7 cellular contexts compared by ENCODE assay signal in the genomic region with DNA sequence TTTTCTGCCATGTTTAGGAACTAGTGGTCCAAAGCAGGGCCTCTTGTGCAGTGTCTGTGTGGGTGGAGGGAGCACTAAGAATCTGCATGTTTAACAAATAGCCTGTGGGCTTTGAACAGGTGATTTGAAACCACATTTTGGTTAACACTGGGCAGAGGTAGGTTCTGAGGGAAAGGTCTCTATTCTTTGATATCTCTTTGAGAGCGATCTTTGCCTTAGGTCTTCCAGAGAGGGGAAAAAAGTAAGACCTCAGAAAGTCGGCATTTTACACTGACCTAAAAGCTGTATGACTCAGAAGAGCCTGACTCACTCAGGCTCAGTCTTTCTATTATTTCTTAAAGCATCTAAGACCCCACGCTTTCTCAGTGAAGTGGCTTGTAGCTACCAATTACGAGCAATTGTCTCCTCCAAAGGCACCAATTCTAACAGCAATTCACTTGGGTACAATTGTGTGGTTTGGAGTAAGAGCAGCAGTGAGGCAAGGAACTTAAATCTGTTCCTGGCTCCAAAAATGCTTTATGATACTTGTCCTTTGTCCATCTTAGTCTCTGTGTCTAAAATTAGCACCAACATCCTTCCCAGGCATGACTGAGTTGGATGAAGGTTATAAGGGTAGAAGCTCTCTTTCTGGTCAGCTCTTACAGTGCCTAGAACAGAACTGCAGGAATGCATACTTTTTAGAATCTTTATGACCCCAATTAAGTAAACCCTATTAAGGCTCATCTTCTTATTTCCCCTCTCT. TPM values are rescaled to one million over a fixed set of nuclear protein-coding genes. Genes with fewer than 3 reads are reported as not detected.
DNase-seq lines count a peak whose midpoint lies in the region; ATAC-seq and TF ChIP-seq lines count a peak whose summit lies in the region.
"Had no signal": no experiment of that assay in that cellular context is flagged by ENCODE, and none has a peak within 500 bp of the region (broad histone marks: within the 10 kb centered on the region; RNA-seq: fewer than 3 reads in every experiment).

No MANE protein-coding gene starts in this region.

- no peak for DNase-seq in CD4-positive, alpha-beta T cell
- peak; percentile 24 to 27 for DNase-seq in activated T-cell treated with anti-CD3 and anti-CD28 coated beads, Interleukin-2, amount 50 U/mL, for 72 hours
- DNase-seq in body of pancreas, result no peak
- DNase-seq in NOMO-1 treated with dmso at 0.1 percent for 144 hours (lab: John Stamatoyannopoulos, UW; ENCODE audit: unreplicated experiment), result no peak
- no peak for DNase-seq in GM13977 (ENCODE audit: low spot score)
- DNase-seq: NCI-H1105 treated with DMSO at 0.1 percent for 48 hours had no signal

- in situ Hi-C loops in GM13977 (cut with MboI; ENCODE audit: low pct_unique_long_range_greater_than_20kb, low sequenced_read_pairs, unreplicated experiment), result no loop called here

- H3K27ac Mint-ChIP-seq in CD4-positive, alpha-beta T cell, result peak overlapping the region; percentile 65
- H3K27ac Mint-ChIP-seq in activated T-cell treated with anti-CD3 and anti-CD28 coated beads, Interleukin-2, amount 50 U/mL, for 72 hours, result peak overlapping the region; percentile 12

- intact Hi-C loops in CD4-positive, alpha-beta T cell (cut with DNase I, micrococcal nuclease), result no loop called here
- intact Hi-C loops in body of pancreas (cut with DNase I), result no loop called here

- TF ChIP-seq RAD21 in liver (IDR thresholded peaks at IDR 0.05), result no peak

- H3K27me3 Mint-ChIP-seq in CD4-positive, alpha-beta T cell, result no peaks in the 10 kb centered on the region
- H3K27me3 Mint-ChIP-seq in activated T-cell treated with anti-CD3 and anti-CD28 coated beads, Interleukin-2, amount 50 U/mL, for 72 hours (ENCODE audit: low read depth), result no peaks in the 10 kb centered on the region

- no peak overlapping the region for H3K27ac ChIP-seq in CD4-positive, alpha-beta T cell (ENCODE audit: low read depth, low read length)
- peak overlapping the region in 1 of 2 donors; percentile 29 for H3K27ac ChIP-seq in liver (ENCODE audit: low read depth in 1 of 2, low read length in 2 of 2)
- no peak overlapping the region for H3K27ac ChIP-seq in body of pancreas

- no peaks in the 10 kb centered on the region for H3K9me3 Mint-ChIP-seq in CD4-positive, alpha-beta T cell
- H3K9me3 Mint-ChIP-seq in activated T-cell treated with anti-CD3 and anti-CD28 coated beads, Interleukin-2, amount 50 U/mL, for 72 hours, result no peaks in the 10 kb centered on the region

- H3K9me3 ChIP-seq in CD4-positive, alpha-beta T cell (ENCODE audit: control insufficient read depth, low read length), result no peaks in the 10 kb centered on the region
- no peaks in the 10 kb centered on the region for H3K9me3 ChIP-seq in liver (ENCODE audit: control insufficient read depth in 4 of 4, low read length in 3 of 4)
- no peaks in the 10 kb centered on the region for H3K9me3 ChIP-seq in body of pancreas

- H3K4me1 ChIP-seq in liver (ENCODE audit: control insufficient read depth in 4 of 4, insufficient read depth in 4 of 4, low read length in 3 of 4) (no peaks in the 10 kb centered on the region), body of pancreas (no peaks in the 10 kb centered on the region)

- no peak overlapping the region for H3K4me3 ChIP-seq in liver (ENCODE audit: low read depth in 1 of 3, low read length in 3 of 3)
- H3K4me3 ChIP-seq in body of pancreas, result no peak overlapping the region

- CTCF ChIA-PET in CD4-positive, alpha-beta T cell (lab: Charles Lee), result interaction anchor here (0.9 to 1.5 kb wide), 2 partner anchors 11 to 106 kb away, joined by 3 read pairs; no protein-coding TSS in a partner anchor

- H3K4me3 Mint-ChIP-seq in CD4-positive, alpha-beta T cell, result no peak overlapping the region
- H3K4me3 Mint-ChIP-seq in activated T-cell treated with anti-CD3 and anti-CD28 coated beads, Interleukin-2, amount 50 U/mL, for 72 hours, result peak overlapping the region; percentile 8 to 22

- no peak for ATAC-seq in CD4-positive, alpha-beta T cell (ENCODE audit: poor library complexity)
- peak; percentile 91 to 93 for ATAC-seq in activated T-cell treated with anti-CD3 and anti-CD28 coated beads, Interleukin-2, amount 50 U/mL, for 72 hours (replicated peaks in 1 of 2)
- ATAC-seq in body of pancreas, result no peak

- no peaks in the 10 kb centered on the region for H3K27me3 ChIP-seq in CD4-positive, alpha-beta T cell (ENCODE audit: control insufficient read depth, insufficient read depth, low read length)
- H3K27me3 ChIP-seq in liver (ENCODE audit: control insufficient read depth in 4 of 4, insufficient read depth in 4 of 4, low read length in 3 of 4) (no peaks in the 10 kb centered on the region), body of pancreas (no peaks in the 10 kb centered on the region)

- no peak for TF ChIP-seq CTCF in CD4-positive, alpha-beta T cell (IDR thresholded peaks at IDR 0.05)
- TF ChIP-seq CTCF in liver (IDR thresholded peaks at IDR 0.05; ENCODE audit: low read depth, low read length, missing input control), result no peak
- TF ChIP-seq CTCF in body of pancreas (IDR thresholded peaks at IDR 0.05), result no peak
- no peak for TF ChIP-seq CTCF in GM13977 (IDR thresholded peaks at IDR 0.05; ENCODE audit: extremely low read depth, insufficient read depth, missing control alignments)

- POLR2A ChIA-PET in CD4-positive, alpha-beta T cell (lab: Charles Lee), result interaction anchor here (0.5 kb wide), 1 partner anchor 78 kb away, joined by 4 read pairs; no protein-coding TSS in a partner anchor

- WGBS in liver, result 80% methylated on average over 4 of the region's 4 CpGs
- 75 to 77% methylated on average over 4 of the region's 4 CpGs for WGBS in body of pancreas, 2 donors

- H3K36me3 Mint-ChIP-seq in CD4-positive, alpha-beta T cell (ENCODE audit: low read depth), result peaks cover 96% of the 10 kb centered on the region
- peaks cover 1 to 31% of the 10 kb centered on the region in 2 donors for H3K36me3 Mint-ChIP-seq in activated T-cell treated with anti-CD3 and anti-CD28 coated beads, Interleukin-2, amount 50 U/mL, for 72 hours (ENCODE audit: insufficient read depth in 2 of 2)

- H3K9ac ChIP-seq in liver (ENCODE audit: low read depth in 1 of 2, low read length in 2 of 2), result no peak overlapping the region

- H3K36me3 ChIP-seq in liver (ENCODE audit: control insufficient read depth in 4 of 4, insufficient read depth in 3 of 4, low read depth in 1 of 4, low read length in 3 of 4) (peaks cover 5 to 66% (median 46%) of the 10 kb centered on the region in 4 donors), body of pancreas (replicated peaks in 1 of 2; ENCODE audit: insufficient read depth in 1 of 2, low read depth in 2 of 2) (peaks cover 0 to 9% of the 10 kb centered on the region in 2 donors)

- H3K4me1 Mint-ChIP-seq in CD4-positive, alpha-beta T cell (ENCODE audit: low read depth), result peaks cover 29% of the 10 kb centered on the region
- peaks cover 39% of the 10 kb centered on the region for H3K4me1 Mint-ChIP-seq in activated T-cell treated with anti-CD3 and anti-CD28 coated beads, Interleukin-2, amount 50 U/mL, for 72 hours (ENCODE audit: low read depth)

- TF ChIP-seq POLR2A in body of pancreas (IDR thresholded peaks at IDR 0.05), result no peak

TF ChIP-seq in liver, 16 proteins besides CTCF, POLR2A, EP300 and RAD21 (continues in another document):
- TF ChIP-seq, protein P1, sequence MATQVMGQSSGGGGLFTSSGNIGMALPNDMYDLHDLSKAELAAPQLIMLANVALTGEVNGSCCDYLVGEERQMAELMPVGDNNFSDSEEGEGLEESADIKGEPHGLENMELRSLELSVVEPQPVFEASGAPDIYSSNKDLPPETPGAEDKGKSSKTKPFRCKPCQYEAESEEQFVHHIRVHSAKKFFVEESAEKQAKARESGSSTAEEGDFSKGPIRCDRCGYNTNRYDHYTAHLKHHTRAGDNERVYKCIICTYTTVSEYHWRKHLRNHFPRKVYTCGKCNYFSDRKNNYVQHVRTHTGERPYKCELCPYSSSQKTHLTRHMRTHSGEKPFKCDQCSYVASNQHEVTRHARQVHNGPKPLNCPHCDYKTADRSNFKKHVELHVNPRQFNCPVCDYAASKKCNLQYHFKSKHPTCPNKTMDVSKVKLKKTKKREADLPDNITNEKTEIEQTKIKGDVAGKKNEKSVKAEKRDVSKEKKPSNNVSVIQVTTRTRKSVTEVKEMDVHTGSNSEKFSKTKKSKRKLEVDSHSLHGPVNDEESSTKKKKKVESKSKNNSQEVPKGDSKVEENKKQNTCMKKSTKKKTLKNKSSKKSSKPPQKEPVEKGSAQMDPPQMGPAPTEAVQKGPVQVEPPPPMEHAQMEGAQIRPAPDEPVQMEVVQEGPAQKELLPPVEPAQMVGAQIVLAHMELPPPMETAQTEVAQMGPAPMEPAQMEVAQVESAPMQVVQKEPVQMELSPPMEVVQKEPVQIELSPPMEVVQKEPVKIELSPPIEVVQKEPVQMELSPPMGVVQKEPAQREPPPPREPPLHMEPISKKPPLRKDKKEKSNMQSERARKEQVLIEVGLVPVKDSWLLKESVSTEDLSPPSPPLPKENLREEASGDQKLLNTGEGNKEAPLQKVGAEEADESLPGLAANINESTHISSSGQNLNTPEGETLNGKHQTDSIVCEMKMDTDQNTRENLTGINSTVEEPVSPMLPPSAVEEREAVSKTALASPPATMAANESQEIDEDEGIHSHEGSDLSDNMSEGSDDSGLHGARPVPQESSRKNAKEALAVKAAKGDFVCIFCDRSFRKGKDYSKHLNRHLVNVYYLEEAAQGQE (IDR thresholded peaks at IDR 0.05), result no peak

RNA-seq across cellular contexts. Expression of a gene that starts 8.8 kb away (rescaled TPM):
- total RNA-seq in CD4-positive, alpha-beta T cell, result 10 to 100 TPM; 21.0 to 24.2 TPM
- 10 to 100 TPM; 50.3 to 68.5 TPM for total RNA-seq in activated T-cell treated with anti-CD3 and anti-CD28 coated beads, Interleukin-2, amount 50 U/mL, for 72 hours
- total RNA-seq in liver, result 10 to 100 TPM; 16.2 to 22.0 TPM
- 10 to 100 TPM; 18.5 to 23.6 TPM for polyA plus RNA-seq in liver
- 10 to 100 TPM; 12.9 to 17.1 TPM for total RNA-seq in body of pancreas

RNA-seq across cellular contexts. Expression of a gene that starts 39.7 kb away (rescaled TPM):
- 10 to 100 TPM; 13.2 to 14.4 TPM for total RNA-seq in CD4-positive, alpha-beta T cell
- 10 to 100 TPM; 16.9 to 19.3 TPM for total RNA-seq in activated T-cell treated with anti-CD3 and anti-CD28 coated beads, Interleukin-2, amount 50 U/mL, for 72 hours
- total RNA-seq in liver (10 to 100 TPM in 1 of 2 donors, 1 to 10 TPM in 1; 7.4 to 29.7 TPM), body of pancreas (10 to 100 TPM; 18.2 to 23.7 TPM)
- polyA plus RNA-seq in liver, result 10 to 100 TPM in 1 of 2 donors, 1 to 10 TPM in 1; 5.8 to 12.4 TPM

RNA-seq across cellular contexts. Expression of a gene that starts 52.3 kb away (rescaled TPM):
- total RNA-seq in CD4-positive, alpha-beta T cell, result 1 to 10 TPM; 7.9 to 9.4 TPM
- total RNA-seq in activated T-cell treated with anti-CD3 and anti-CD28 coated beads, Interleukin-2, amount 50 U/mL, for 72 hours, result 10 to 100 TPM; 40.5 to 44.9 TPM
- total RNA-seq in liver (1 to 10 TPM; 4.9 to 7.5 TPM), body of pancreas (1 to 10 TPM; 8.3 to 9.9 TPM)
- polyA plus RNA-seq in liver, result 1 to 10 TPM; 2.1 to 3.1 TPM

RNA-seq across cellular contexts. Expression of a gene that starts 56.1 kb away (rescaled TPM):
- total RNA-seq in CD4-positive, alpha-beta T cell, result under 1 TPM in 1 of 2 experiments, not detected in 1; 0.11 TPM
- total RNA-seq in activated T-cell treated with anti-CD3 and anti-CD28 coated beads, Interleukin-2, amount 50 U/mL, for 72 hours, result under 1 TPM in 1 of 2 donors, not detected in 1; 0.35 TPM
- 1 to 10 TPM in 1 of 2 donors, under 1 TPM in 1; 0.61 to 4.5 TPM for total RNA-seq in liver
- polyA plus RNA-seq in liver, result 1 to 10 TPM in 1 of 2 donors, under 1 TPM in 1; 0.90 to 2.8 TPM
- total RNA-seq in body of pancreas, result 1 to 10 TPM; 2.3 to 6.6 TPM

RNA-seq across cellular contexts. Expression of a gene that starts 57.9 kb away (rescaled TPM):
- total RNA-seq in CD4-positive, alpha-beta T cell, result under 1 TPM; 0.22 to 0.30 TPM
- total RNA-seq in activated T-cell treated with anti-CD3 and anti-CD28 coated beads, Interleukin-2, amount 50 U/mL, for 72 hours, result 1 to 10 TPM; 1.2 to 3.0 TPM
- total RNA-seq in liver, result 1 to 10 TPM in 1 of 2 donors, under 1 TPM in 1; 0.56 to 5.9 TPM
- polyA plus RNA-seq in liver, result 1 to 10 TPM; 3.4 to 3.6 TPM
- 1 to 10 TPM; 7.3 to 7.8 TPM for total RNA-seq in body of pancreas

Comparison
In these comparisons a context has a peak if more than half of its experiments do, and no peak if none do; other contexts are left out.
1. ATAC-seq: peak in activated T-cell treated with anti-CD3 and anti-CD28 coated beads, Interleukin-2, amount 50 U/mL, for 72 hours (2 of 2); none in CD4-positive, alpha-beta T cell (single experiment) and body of pancreas (single experiment).
2. DNase-seq: peak in activated T-cell treated with anti-CD3 and anti-CD28 coated beads, Interleukin-2, amount 50 U/mL, for 72 hours (2 of 2); none in CD4-positive, alpha-beta T cell (0 of 10), body of pancreas (0 of 4), NOMO-1 treated with dmso at 0.1 percent for 144 hours (single experiment) and GM13977 (single experiment).